9 cellular contexts compared by ENCODE assay signal in the genomic region with DNA sequence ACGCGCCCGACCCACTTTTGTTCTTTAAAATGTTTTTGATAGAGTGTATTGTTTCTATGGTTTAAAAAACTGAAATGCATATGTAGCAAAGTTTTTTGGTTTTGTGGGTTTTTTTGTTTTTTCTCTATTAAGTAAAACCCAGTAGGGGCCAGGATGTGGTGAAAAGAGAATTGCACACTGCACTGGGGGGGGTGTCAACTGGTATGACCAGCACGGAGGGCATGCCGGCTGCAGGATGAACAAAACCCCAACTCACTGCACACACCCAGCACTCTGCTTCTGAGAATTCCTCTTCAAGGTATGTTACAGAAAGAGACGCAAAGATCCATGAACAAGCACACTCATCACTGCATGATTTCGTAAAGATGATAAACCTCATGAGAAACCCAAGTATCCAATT.
DNase-seq lines count a peak whose midpoint lies in the region; ATAC-seq and TF ChIP-seq lines count a peak whose summit lies in the region.
"Had no signal": no experiment of that assay in that cellular context is flagged by ENCODE, and none has a peak within 500 bp of the region (broad histone marks: within the 10 kb centered on the region; RNA-seq: fewer than 3 reads in every experiment).

No MANE protein-coding gene starts in this region.

- H3K9me3 Mint-ChIP-seq in neural progenitor cell, result no peaks in the 10 kb centered on the region
- no peaks in the 10 kb centered on the region for H3K9me3 Mint-ChIP-seq in endothelial cell (ENCODE audit: unreplicated experiment)

- H3K27ac ChIP-seq in neural progenitor cell, result no peak overlapping the region
- H3K27ac ChIP-seq: parathyroid adenoma had no signal

- H3K27me3 ChIP-seq in neural progenitor cell, result no peaks in the 10 kb centered on the region

- peaks cover 9% of the 10 kb centered on the region for H3K4me1 ChIP-seq in neural progenitor cell
- H3K4me1 ChIP-seq: parathyroid adenoma had no signal

- peak overlapping the region; percentile 40 for H3K4me3 ChIP-seq in NB4 (ENCODE audit: low read depth, low read length)
- H3K4me3 ChIP-seq in neural progenitor cell, result no peak overlapping the region

- DNase-seq in AML-193 (lab: John Stamatoyannopoulos, UW) (peak; percentile 73 to 79), NB4 (ENCODE audit: low read depth) (peak; percentile 97), neural progenitor cell (ENCODE audit: low spot score) (no peak), amniotic stem cell (lab: John Stamatoyannopoulos, UW) (no peak), endothelial cell (ENCODE audit: low spot score) (no peak)
- peak; percentile 78 to 82 for DNase-seq in activated T-cell treated with anti-CD3 and anti-CD28 coated beads, Interleukin-2, amount 50 U/mL, for 48 hours

- H3K27ac Mint-ChIP-seq in neural progenitor cell (no peak overlapping the region), endothelial cell (ENCODE audit: unreplicated experiment) (no peak overlapping the region)

- no peak overlapping the region for H3K9ac ChIP-seq in neural progenitor cell
- H3K9ac ChIP-seq: parathyroid adenoma had no signal

- no peak for TF ChIP-seq POLR2A in NB4 (IDR thresholded peaks at IDR 0.05; ENCODE audit: extremely low read depth, insufficient read length)

- H3K4me1 Mint-ChIP-seq in neural progenitor cell, result peaks cover 7% of the 10 kb centered on the region
- peaks cover 26% of the 10 kb centered on the region for H3K4me1 Mint-ChIP-seq in endothelial cell (ENCODE audit: unreplicated experiment)

- H3K4me3 Mint-ChIP-seq in neural progenitor cell (peak overlapping the region; percentile 33), endothelial cell (ENCODE audit: unreplicated experiment) (no peak overlapping the region)

- no peaks in the 10 kb centered on the region for H3K36me3 ChIP-seq in neural progenitor cell

- ATAC-seq in HG03196 (IDR thresholded peaks at IDR 0.05; ENCODE audit: unreplicated experiment) (no peak), HG02884 (IDR thresholded peaks at IDR 0.05; ENCODE audit: unreplicated experiment) (no peak)

- peaks cover 5% of the 10 kb centered on the region for H3K27me3 Mint-ChIP-seq in neural progenitor cell (ENCODE audit: insufficient read depth, low read depth)
- peaks cover 4% of the 10 kb centered on the region for H3K27me3 Mint-ChIP-seq in endothelial cell (ENCODE audit: unreplicated experiment)

- H2AFZ ChIP-seq in neural progenitor cell (replicated peaks), result no peak overlapping the region
- H2AFZ ChIP-seq: parathyroid adenoma had no signal

- no peaks in the 10 kb centered on the region for H3K9me3 ChIP-seq in neural progenitor cell (ENCODE audit: low read depth)

- H3K36me3 Mint-ChIP-seq in neural progenitor cell (peaks cover 3% of the 10 kb centered on the region), endothelial cell (ENCODE audit: low read depth, unreplicated experiment) (peaks cover 28% of the 10 kb centered on the region)

- no peak overlapping the region for H3K4me2 ChIP-seq in neural progenitor cell

- H4K20me1 ChIP-seq in neural progenitor cell (ENCODE audit: low read depth), result no peaks in the 10 kb centered on the region

- no peaks in the 10 kb centered on the region for H3K79me2 ChIP-seq in neural progenitor cell (ENCODE audit: low read depth)
- H3K79me2 ChIP-seq: parathyroid adenoma had no signal

- peaks cover 8% of the 10 kb centered on the region for H3F3A ChIP-seq in neural progenitor cell (ENCODE audit: low read depth)

- TF ChIP-seq CTCF in NB4 (IDR thresholded peaks at IDR 0.05; ENCODE audit: low read depth, low read length) (no peak), neural progenitor cell (IDR thresholded peaks at IDR 0.05) (no peak), endothelial cell (IDR thresholded peaks at IDR 0.05; ENCODE audit: unreplicated experiment) (no peak)

Comparison
In these comparisons a context has a peak if more than half of its experiments do, and no peak if none do; other contexts are left out.
1. DNase-seq: peak in AML-193 (2 of 2), NB4 (single experiment) and activated T-cell treated with anti-CD3 and anti-CD28 coated beads, Interleukin-2, amount 50 U/mL, for 48 hours (2 of 2); none in neural progenitor cell (single experiment), amniotic stem cell (single experiment) and endothelial cell (single experiment).